8 cellular contexts compared by ENCODE assay signal in genomic region chr9:111481885-111482636, GRCh38. TPM values are rescaled to one million over a fixed set of nuclear protein-coding genes. Genes with fewer than 3 reads are reported as not detected.
A peak's percentile ranks its signal among the peaks of the same experiment; 100 is the strongest.
DNase-seq lines count a peak whose midpoint lies in the region; FAIRE-seq and TF ChIP-seq lines count a peak whose summit lies in the region.

No MANE protein-coding gene starts in this region.

- H3K27ac ChIP-seq in keratinocyte (ENCODE audit: control insufficient read depth, insufficient read depth, low read length), result peak overlapping the region; percentile 86
- H3K27ac ChIP-seq in testis, result peak overlapping the region; percentile 99

- H3K9ac ChIP-seq in adipocyte (ENCODE audit: low read length) (peak overlapping the region; percentile 98), keratinocyte (ENCODE audit: control insufficient read depth, extremely low read depth, insufficient read depth, low read length) (peak overlapping the region; percentile 94)

- H3K4me3 ChIP-seq in adipocyte (ENCODE audit: low read length) (peak overlapping the region; percentile 95), keratinocyte (ENCODE audit: control insufficient read depth in 2 of 3, extremely low read depth in 1 of 3, insufficient read depth in 2 of 3, low read depth in 1 of 3, low read length in 3 of 3) (peak overlapping the region; percentile 68 to 93 (median 92)), testis (peak overlapping the region; percentile 95)

- no peak overlapping the region for H2AFZ ChIP-seq in keratinocyte (ENCODE audit: control insufficient read depth, low read length)

- dilution Hi-C loops in keratinocyte (cut with MboI; ENCODE audit: extremely low pct_ligation_motif_present, low sequenced_read_pairs), result no loop called here

- H3K36me3 ChIP-seq in adipocyte (ENCODE audit: control insufficient read depth, insufficient read depth, low read length, severe bottlenecking) (no peaks in the 10 kb centered on the region), keratinocyte (ENCODE audit: control insufficient read depth in 2 of 2, extremely low read depth in 1 of 2, insufficient read depth in 2 of 2, low read length in 2 of 2) (no peaks in the 10 kb centered on the region), testis (ENCODE audit: low read depth, missing control alignments) (no peaks in the 10 kb centered on the region)

- H3K4me1 ChIP-seq in adipocyte (ENCODE audit: control insufficient read depth, insufficient read depth, low read length) (peaks cover 22% of the 10 kb centered on the region), keratinocyte (ENCODE audit: control insufficient read depth, extremely low read depth, insufficient read depth, low read length) (peaks cover 8% of the 10 kb centered on the region), testis (peaks cover 8% of the 10 kb centered on the region)

- intact Hi-C loops in testis (cut with DNase I; ENCODE audit: low total_unique reads), result no loop called here

- H3K9me3 ChIP-seq in adipocyte (ENCODE audit: control insufficient read depth, low read length) (no peaks in the 10 kb centered on the region), keratinocyte (ENCODE audit: control insufficient read depth, low read depth, low read length) (no peaks in the 10 kb centered on the region), testis (no peaks in the 10 kb centered on the region)

- peaks cover 14% of the 10 kb centered on the region for H4K20me1 ChIP-seq in keratinocyte (ENCODE audit: control insufficient read depth, extremely low read depth, insufficient read depth, low read length)

- H3K27me3 ChIP-seq in adipocyte (replicated peaks; ENCODE audit: control insufficient read depth, insufficient read depth, low read length), result no peaks in the 10 kb centered on the region
- H3K27me3 ChIP-seq in keratinocyte (ENCODE audit: control insufficient read depth, extremely low read depth, insufficient read depth, low read length), result no peaks in the 10 kb centered on the region
- H3K27me3 ChIP-seq in testis, result no peaks in the 10 kb centered on the region

- WGBS in testis, 2 donors, result 20 to 24% methylated on average over 13 of the region's 13 CpGs

- no peaks in the 10 kb centered on the region for H3K9me1 ChIP-seq in keratinocyte (ENCODE audit: control insufficient read depth, extremely low read depth, insufficient read depth, low read length)

- no peak for FAIRE-seq in keratinocyte (lab: Jason Lieb, UNC)

- peaks cover 63% of the 10 kb centered on the region for H3K79me2 ChIP-seq in keratinocyte (ENCODE audit: control insufficient read depth, insufficient read depth, low read length)

- TF ChIP-seq CTCF in keratinocyte (optimal IDR thresholded peaks at IDR 0.05 in 1 of 3, IDR thresholded peaks at IDR 0.05 in 1 of 3, conservative IDR thresholded peaks at IDR 0.05 in 1 of 3; ENCODE audit: extremely low read depth in 1 of 3, insufficient read depth in 2 of 3, low read length in 3 of 3) (no peak), testis (IDR thresholded peaks at IDR 0.05) (no peak)

- DNase-seq in ELR (ENCODE audit: low read depth) (peak; percentile 54), NCI-H1092 treated with DMSO at 0.1 percent for 48 hours (lab: John Stamatoyannopoulos, UW) (peak; percentile 60), adipocyte (ENCODE audit: low read depth) (peak; percentile 74), keratinocyte (ENCODE audit: low read depth, low spot score) (no peak), testis (no peak), NCI-H345 (lab: John Stamatoyannopoulos, UW) (no peak)
- DNase-seq in central memory CD4-positive, alpha-beta T cell, result no peak
- no peak for DNase-seq in activated CD8-positive, alpha-beta memory T cell treated with anti-CD3 and anti-CD28 coated beads, Interleukin-2, amount 50 U/mL, for 4 hours

- H3K4me2 ChIP-seq in keratinocyte (ENCODE audit: control insufficient read depth, extremely low read depth, insufficient read depth, low read depth, low read length), result peak overlapping the region; percentile 89

- no peak for TF ChIP-seq POLR2A in testis (IDR thresholded peaks at IDR 0.05)

RNA-seq across cellular contexts. Expression of gene ECPAS, which starts 2.1 kb away (rescaled TPM):
- polyA plus RNA-seq in keratinocyte (33.5 to 53.5 TPM (median 46.2 TPM) in 3 replicates), testis (ENCODE audit: insufficient read depth, low read depth, low replicate concordance) (74.1 TPM)
- polyA plus RNA-seq in keratinocyte (2011; ENCODE audit: low read depth), result 38.9 TPM
- polyA plus RNA-seq in keratinocyte (2011; cell fraction: cytosol; rRNA removed), result 23.9 and 38.6 TPM in 2 replicates
- 71.3 and 88.5 TPM in 2 replicates for polyA plus RNA-seq in keratinocyte (2011; cell fraction: nucleus; rRNA removed)
- 31.1 and 48.7 TPM in 2 replicates for polyA plus RNA-seq in keratinocyte (2012; ENCODE audit: low replicate concordance)
- polyA minus RNA-seq in keratinocyte, result 55.9 to 160 TPM (median 94.1 TPM) in 3 replicates
- polyA minus RNA-seq in keratinocyte (2011; cell fraction: cytosol; rRNA and poly(A)+ RNA removed), result 69.8 TPM
- polyA minus RNA-seq in keratinocyte (2011; cell fraction: nucleus; rRNA and poly(A)+ RNA removed), result 83.0 and 155 TPM in 2 replicates
- 100 to 1,000 TPM in 1 of 2 donors, 10 to 100 TPM in 1; 90.0 to 122 TPM for total RNA-seq in testis

RNA-seq across cellular contexts. Expression of gene ZNF483, which starts 42.9 kb away (rescaled TPM):
- 0.46 to 0.90 TPM (median 0.60 TPM) in 3 replicates for polyA plus RNA-seq in keratinocyte
- 0.20 TPM for polyA plus RNA-seq in keratinocyte (2011; ENCODE audit: low read depth)
- 0.08 and 0.19 TPM in 2 replicates for polyA plus RNA-seq in keratinocyte (2011; cell fraction: cytosol; rRNA removed)
- polyA plus RNA-seq in keratinocyte (2011; cell fraction: nucleus; rRNA removed), result 0.45 and 0.61 TPM in 2 replicates
- 0.23 and 0.56 TPM in 2 replicates for polyA plus RNA-seq in keratinocyte (2012; ENCODE audit: low replicate concordance)
- 2.1 to 2.2 TPM (median 2.2 TPM) in 3 replicates for polyA minus RNA-seq in keratinocyte
- not detected for polyA minus RNA-seq in keratinocyte (2011; cell fraction: cytosol; rRNA and poly(A)+ RNA removed)
- polyA minus RNA-seq in keratinocyte (2011; cell fraction: nucleus; rRNA and poly(A)+ RNA removed), result 2.3 and 5.3 TPM in 2 replicates
- 10 to 100 TPM; 25.1 to 28.6 TPM for total RNA-seq in testis
- 10.5 TPM for polyA plus RNA-seq in testis (ENCODE audit: insufficient read depth, low read depth, low replicate concordance)

Comparison
In these comparisons a context has a peak if more than half of its experiments do, and no peak if none do; other contexts are left out.
1. DNase-seq: peak in ELR (single experiment), NCI-H1092 treated with DMSO at 0.1 percent for 48 hours (single experiment) and adipocyte (single experiment); none in keratinocyte (single experiment), testis (single experiment), central memory CD4-positive, alpha-beta T cell (single experiment), activated CD8-positive, alpha-beta memory T cell treated with anti-CD3 and anti-CD28 coated beads, Interleukin-2, amount 50 U/mL, for 4 hours (single experiment) and NCI-H345 (single experiment).
2. Peak in every context shown above with its lines, with median percentiles within 50 percentile points of each other: H3K4me3 ChIP-seq.